18 cellular contexts compared by ENCODE assay signal in genomic region chr2:11963966-11964365, GRCh38.
DNase-seq lines count a peak whose midpoint lies in the region; FAIRE-seq and TF ChIP-seq lines count a peak whose summit lies in the region.
"Had no signal": no experiment of that assay in that cellular context is flagged by ENCODE, and none has a peak within 500 bp of the region (broad histone marks: within the 10 kb centered on the region; RNA-seq: fewer than 3 reads in every experiment).

No MANE protein-coding gene starts in this region.

- H4K91ac ChIP-seq in H1 (replicated peaks; ENCODE audit: insufficient read length, low read length): no peak overlapping the region

- H3K4me3 ChIP-seq in H1 (ENCODE audit: extremely low read depth in 1 of 4, insufficient read depth in 2 of 4, low read depth in 3 of 4, low read length in 4 of 4): no peak overlapping the region
- H3K4me3 ChIP-seq: K562 had no signal

- H2AK5ac ChIP-seq in H1 (ENCODE audit: low read depth, low read length): no peak overlapping the region

- peak; percentile 22 for DNase-seq in DMS 273 (lab: John Stamatoyannopoulos, UW; ENCODE audit: unreplicated experiment)
- DNase-seq in DMS 273 treated with DMSO at 0.1 percent for 48 hours (lab: John Stamatoyannopoulos, UW): no peak
- DNase-seq in Daoy (ENCODE audit: low read depth): peak; percentile 11
- peak; percentile 49 for DNase-seq in NCI-H2196 (lab: John Stamatoyannopoulos, UW; ENCODE audit: unreplicated experiment)
- DNase-seq in H1 (ENCODE audit: low read depth in 1 of 2, low spot score in 2 of 2): no peak
- no peak for DNase-seq in CD1c-positive myeloid dendritic cell (ENCODE audit: extremely low spot score)
- DNase-seq in T-helper 2 cell: no peak
- no peak for DNase-seq in dermis blood vessel endothelial cell
- DNase-seq: NCI-H1436, NCI-H2029, NCI-H524 treated with DMSO at 0.1 percent for 48 hours, SHP77 treated with DMSO at 0.1 percent for 48 hours, T-helper 1 cell had no signal

- H3K18ac ChIP-seq in H1 (ENCODE audit: extremely low read depth, low read length): no peak overlapping the region

- no peak for TF ChIP-seq POLR2A in H1 (IDR thresholded peaks at IDR 0.05; ENCODE audit: control extremely low read depth in 1 of 2, low read depth in 2 of 2, low read length in 2 of 2)

- TF ChIP-seq RAD21 in H1 (IDR thresholded peaks at IDR 0.05 in 1 of 2, conservative IDR thresholded peaks at IDR 0.05 in 1 of 2; ENCODE audit: low read depth in 2 of 2, low read length in 2 of 2): no peak

- no peaks in the 10 kb centered on the region for H3K9me3 ChIP-seq in H1 (ENCODE audit: insufficient read depth in 2 of 2, low read depth in 1 of 2, low read length in 1 of 2)

- H3K79me1 ChIP-seq in H1 (ENCODE audit: low read depth, low read length): no peaks in the 10 kb centered on the region

- H3K23ac ChIP-seq in H1 (ENCODE audit: insufficient read length): no peak overlapping the region

- 89% methylated on average over 1 of the region's 1 CpG; no CpG with 5 or more reads in 1 of the 2 experiments for whole genome bisulfite sequencing in H1 (ENCODE audit: extremely low coverage in 1 of 2, insufficient coverage in 1 of 2, insufficient read length in 1 of 2, insufficient replicate concordance in 2 of 2, low coverage in 1 of 2, low lambda C conversion rate in 2 of 2, missing lambda C conversion rate in 1 of 2), 2 experiments

- no peak for TF ChIP-seq EP300 in H1 (IDR thresholded peaks at IDR 0.05; ENCODE audit: borderline replicate concordance in 1 of 2, low read depth in 2 of 2, low read length in 2 of 2)

- H3K79me2 ChIP-seq in H1 (ENCODE audit: control insufficient read depth in 1 of 2, insufficient read depth in 2 of 2, low read length in 2 of 2): no peaks in the 10 kb centered on the region

- FAIRE-seq in H1 (lab: Jason Lieb, UNC): no peak
- FAIRE-seq: GM12892, GM18507, K562, RCC 7860 had no signal

- POLR2A ChIA-PET in H1 (lab: Charles Lee; ENCODE audit: partially characterized antibody): no interaction called here

- H3K14ac ChIP-seq in H1 (ENCODE audit: insufficient read length): no peak overlapping the region

- H3K27ac ChIP-seq in H1 (ENCODE audit: low read depth, low read length): no peak overlapping the region
- H3K27ac ChIP-seq: 22Rv1 had no signal

- H3K9ac ChIP-seq in H1 (replicated peaks in 1 of 4; ENCODE audit: extremely low read depth in 1 of 4, low read depth in 3 of 4, low read length in 3 of 4): no peak overlapping the region

- peak overlapping the region; percentile 47 for H2BK120ac ChIP-seq in H1 (replicated peaks; ENCODE audit: low read depth, low read length)

- no peak overlapping the region for H3K4me2 ChIP-seq in H1 (ENCODE audit: insufficient read depth in 1 of 2, low read depth in 2 of 2, low read length in 2 of 2)

- no peak overlapping the region for H3K56ac ChIP-seq in H1 (replicated peaks; ENCODE audit: insufficient read length, low read depth, low read length)

- no peak overlapping the region for H2BK5ac ChIP-seq in H1 (ENCODE audit: low read depth, low read length)

- no peaks in the 10 kb centered on the region for H3K27me3 ChIP-seq in H1 (replicated peaks in 1 of 4; ENCODE audit: control insufficient read depth in 3 of 4, extremely low read depth in 1 of 4, insufficient read depth in 3 of 4, low read length in 3 of 4)

- H3K23me2 ChIP-seq in H1 (ENCODE audit: low read depth, low read length): 0 out of 2 replicates have a peak, but pooled peaks cover 1% of the 10 kb centered on the region

- no peaks in the 10 kb centered on the region for H3K4me1 ChIP-seq in H1 (replicated peaks in 1 of 4; ENCODE audit: control insufficient read depth in 3 of 4, insufficient read depth in 4 of 4, low read length in 3 of 4)

- H4K20me1 ChIP-seq in H1 (replicated peaks in 1 of 2; ENCODE audit: control insufficient read depth in 1 of 2, insufficient read depth in 2 of 2, low read length in 2 of 2): no peaks in the 10 kb centered on the region

- CTCF ChIA-PET in H1 (lab: Charles Lee; ENCODE audit: partially characterized antibody): interaction anchor here (2.3 kb wide), 1 partner anchor 1043 kb away, joined by 5 read pairs; no protein-coding TSS in a partner anchor

- no peaks in the 10 kb centered on the region; a peak in 1 of 8 replicates for H3K36me3 ChIP-seq in H1 (ENCODE audit: control insufficient read depth in 2 of 4, insufficient read depth in 4 of 4, low read length in 3 of 4)

- no peak for TF ChIP-seq CTCF in H1 (IDR thresholded peaks at IDR 0.05; ENCODE audit: control extremely low read depth in 1 of 3, insufficient read depth in 1 of 3, low read depth in 1 of 3, low read length in 3 of 3)

- H4K8ac ChIP-seq in H1 (ENCODE audit: extremely low read depth, insufficient read depth, low read length): no peak overlapping the region

- 0 out of 2 replicates have a peak overlapping the region, but pooled peaks have one; percentile 72 for H2BK15ac ChIP-seq in H1 (ENCODE audit: low read length)

- no peak overlapping the region for H3K4ac ChIP-seq in H1 (replicated peaks; ENCODE audit: insufficient read length, low read depth, low read length)

- H2BK20ac ChIP-seq in H1 (ENCODE audit: low read length): no peak overlapping the region

- H2BK12ac ChIP-seq in H1 (ENCODE audit: low read depth, low read length): no peak overlapping the region

- H4K5ac ChIP-seq in H1 (ENCODE audit: insufficient read length, low read depth, low read length): no peak overlapping the region

- H2AFZ ChIP-seq in H1 (ENCODE audit: low read length): no peak overlapping the region

TF ChIP-seq in H1, 55 proteins besides CTCF, POLR2A, EP300 and RAD21:
- TF ChIP-seq CBX8 (IDR thresholded peaks at IDR 0.05; ENCODE audit: borderline replicate concordance, low read depth, low read length) (no peak), CBX5 (IDR thresholded peaks at IDR 0.05; ENCODE audit: low read depth, low read length) (no peak), RFX5 (IDR thresholded peaks at IDR 0.05; ENCODE audit: borderline replicate concordance, low read depth, low read length) (no peak), BCL11A (IDR thresholded peaks at IDR 0.05; ENCODE audit: low read depth in 2 of 2, low read length in 2 of 2) (no peak), MAX (IDR thresholded peaks at IDR 0.05) (no peak), BACH1 (IDR thresholded peaks at IDR 0.05; ENCODE audit: low read length) (no peak), SIRT6 (IDR thresholded peaks at IDR 0.05; ENCODE audit: low read length) (no peak), EGR1 (IDR thresholded peaks at IDR 0.05; ENCODE audit: borderline replicate concordance, low read depth, low read length) (no peak), YY1 (IDR thresholded peaks at IDR 0.05; ENCODE audit: low read depth, low read length) (no peak), CEBPB (IDR thresholded peaks at IDR 0.05; ENCODE audit: low read depth, low read length) (no peak), GTF2F1 (IDR thresholded peaks at IDR 0.05; ENCODE audit: borderline replicate concordance, low read depth, low read length) (no peak)

Comparison
In these comparisons a context has a peak if more than half of its experiments do, and no peak if none do; other contexts are left out.
1. DNase-seq: peak in DMS 273 (single experiment), Daoy (single experiment) and NCI-H2196 (single experiment); none in DMS 273 treated with DMSO at 0.1 percent for 48 hours (single experiment), H1 (0 of 2), CD1c-positive myeloid dendritic cell (single experiment), T-helper 2 cell (0 of 5) and dermis blood vessel endothelial cell (single experiment).